In genomic region chr1:239952348-239953307, GRCh38 we compare ENCODE assay signal across 9 cellular contexts.
A peak's percentile ranks its signal among the peaks of the same experiment; 100 is the strongest.
DNase-seq lines count a peak whose midpoint lies in the region; ATAC-seq and TF ChIP-seq lines count a peak whose summit lies in the region.
"Had no signal": no experiment of that assay in that cellular context is flagged by ENCODE, and none has a peak within 500 bp of the region (broad histone marks: within the 10 kb centered on the region; RNA-seq: fewer than 3 reads in every experiment).

No MANE protein-coding gene starts in this region.

- H3K4me3 ChIP-seq in Peyer's patch, result no peak overlapping the region
- no peak overlapping the region for H3K4me3 ChIP-seq in iPS DF 6.9 (ENCODE audit: low read length)
- H3K4me3 ChIP-seq: SK-N-MC had no signal

- H3K27me3 ChIP-seq in Peyer's patch, result no peaks in the 10 kb centered on the region
- H3K27me3 ChIP-seq in iPS DF 6.9 (ENCODE audit: control insufficient read depth, insufficient read depth, low read length), result no peaks in the 10 kb centered on the region

- DNase-seq in EL (peak; percentile 23), Peyer's patch (no peak), iPS DF 6.9 (ENCODE audit: low read depth, low spot score) (peak; percentile 29), 8988T (no peak), KG1 (lab: John Stamatoyannopoulos, UW) (no peak), NCI-H128 (lab: John Stamatoyannopoulos, UW; ENCODE audit: unreplicated experiment) (no peak)

- WGBS in iPS DF 6.9 (ENCODE audit: insufficient coverage, insufficient read length), result no CpG with 5 or more reads among the region's 10 CpGs

- no peak for TF ChIP-seq POLR2A in Peyer's patch (IDR thresholded peaks at IDR 0.05)

- no peaks in the 10 kb centered on the region for H3K36me3 ChIP-seq in Peyer's patch
- no peaks in the 10 kb centered on the region for H3K36me3 ChIP-seq in iPS DF 6.9 (ENCODE audit: control insufficient read depth, insufficient read depth, low read length)

- ATAC-seq in GM21717 (IDR thresholded peaks at IDR 0.05; ENCODE audit: unreplicated experiment) (peak; percentile 58), HG02973 (IDR thresholded peaks at IDR 0.05; ENCODE audit: unreplicated experiment) (no peak)

- peak in 4 of 6 experiments; percentile 12 to 32 (median 29) for TF ChIP-seq CTCF in Peyer's patch (IDR thresholded peaks at IDR 0.05)

- H3K4me1 ChIP-seq in Peyer's patch (peaks cover 0 to 5% (median 0%) of the 10 kb centered on the region in 4 donors), iPS DF 6.9 (ENCODE audit: control insufficient read depth, insufficient read depth, low read length) (no peaks in the 10 kb centered on the region)

- H3K9me3 ChIP-seq in Peyer's patch (no peaks in the 10 kb centered on the region), iPS DF 6.9 (ENCODE audit: control insufficient read depth, insufficient read depth, low read length) (no peaks in the 10 kb centered on the region)

- no peak overlapping the region for H3K27ac ChIP-seq in Peyer's patch
- no peak overlapping the region for H3K27ac ChIP-seq in iPS DF 6.9 (ENCODE audit: low read length)
- H3K27ac ChIP-seq: SK-N-MC had no signal

Comparison
In these comparisons a context has a peak if more than half of its experiments do, and no peak if none do; other contexts are left out.
1. DNase-seq: peak in EL (single experiment) and iPS DF 6.9 (single experiment); none in Peyer's patch (0 of 3), 8988T (single experiment), KG1 (single experiment) and NCI-H128 (single experiment).